ENCODE assay signal across 17 cellular contexts in the genomic region with DNA sequence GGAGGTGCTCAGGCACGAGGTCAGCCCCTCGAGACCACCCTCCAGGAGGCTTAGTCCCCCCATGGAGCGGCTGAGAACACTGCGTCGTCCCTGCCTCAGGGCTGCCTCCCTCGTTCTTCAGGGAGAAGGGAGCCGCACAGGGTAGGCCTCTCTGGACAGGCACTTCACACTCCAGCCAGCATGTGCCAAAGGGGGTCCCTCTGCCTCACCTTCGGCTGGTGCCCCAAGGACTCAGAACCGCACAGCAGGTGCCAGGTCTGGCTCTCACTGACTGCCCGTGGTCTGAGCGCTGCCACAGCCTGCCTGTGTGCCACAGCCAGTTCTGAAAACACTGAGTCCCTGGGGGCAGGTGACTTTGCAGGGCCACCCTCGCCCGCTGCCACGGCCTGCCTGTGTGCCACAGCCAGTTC. TPM values are rescaled to one million over a fixed set of nuclear protein-coding genes. Genes with fewer than 3 reads are reported as not detected.
DNase-seq lines count a peak whose midpoint lies in the region; ATAC-seq, FAIRE-seq and TF ChIP-seq lines count a peak whose summit lies in the region.
"Had no signal": no experiment of that assay in that cellular context is flagged by ENCODE, and none has a peak within 500 bp of the region (broad histone marks: within the 10 kb centered on the region; RNA-seq: fewer than 3 reads in every experiment).

No MANE protein-coding gene starts in this region.

- H4K8ac ChIP-seq in H1 (ENCODE audit: extremely low read depth, insufficient read depth, low read length) (no peak overlapping the region), mesenchymal stem cell (ENCODE audit: low read length) (no peak overlapping the region)

- H2BK120ac ChIP-seq in H1 (replicated peaks; ENCODE audit: low read depth, low read length) = no peak overlapping the region
- no peak overlapping the region for H2BK120ac ChIP-seq in mesenchymal stem cell (ENCODE audit: low read depth, low read length)

- no peaks in the 10 kb centered on the region for H3K27me3 Mint-ChIP-seq in naive B cell
- no peaks in the 10 kb centered on the region for H3K27me3 Mint-ChIP-seq in T-helper 2 cell treated with Interferon-gamma antibody and Interleukin-4, amounts not matched to agents 5 μg/mL and 100 μg/mL, for 36 hours (ENCODE audit: low read depth)

- H4K91ac ChIP-seq in H1 (replicated peaks; ENCODE audit: insufficient read length, low read length) (no peak overlapping the region), mesenchymal stem cell (ENCODE audit: low read length) (no peak overlapping the region)

- H3K4me2 ChIP-seq in H1 (ENCODE audit: insufficient read depth in 1 of 2, low read depth in 2 of 2, low read length in 2 of 2) = no peak overlapping the region
- no peak overlapping the region for H3K4me2 ChIP-seq in mesenchymal stem cell (ENCODE audit: low read length, poor library complexity, severe bottlenecking)
- H3K4me2 ChIP-seq: KMS-11 had no signal

- POLR2A ChIA-PET in H1 (lab: Charles Lee; ENCODE audit: partially characterized antibody) = interaction anchor here (0.6 kb wide), 1 partner anchor 204 kb away, joined by 3 read pairs; a partner anchor contains a TSS

- CTCF ChIA-PET in H1 (lab: Charles Lee; ENCODE audit: partially characterized antibody) = interaction anchor here (1.4 to 3.2 kb wide), 3 partner anchors 10 to 15 kb away, joined by 3 to 17 read pairs (median 4); no protein-coding TSS in a partner anchor

- H3K27me3 ChIP-seq in right cardiac atrium (ENCODE audit: control insufficient read depth, insufficient read depth) = no peaks in the 10 kb centered on the region
- H3K27me3 ChIP-seq in right atrium auricular region = peaks cover 0 to 4% of the 10 kb centered on the region in 2 donors
- no peaks in the 10 kb centered on the region for H3K27me3 ChIP-seq in H1 (replicated peaks in 1 of 4; ENCODE audit: control insufficient read depth in 3 of 4, extremely low read depth in 1 of 4, insufficient read depth in 3 of 4, low read length in 3 of 4)
- H3K27me3 ChIP-seq in mesenchymal stem cell (ENCODE audit: control insufficient read depth in 1 of 2, insufficient read depth in 1 of 2, low read length in 2 of 2) = peaks cover 8 to 31% of the 10 kb centered on the region in 2 experiments
- H3K27me3 ChIP-seq: MG63 had no signal

- TF ChIP-seq CTCF in right atrium auricular region (IDR thresholded peaks at IDR 0.05) (no peak), H1 (IDR thresholded peaks at IDR 0.05; ENCODE audit: control extremely low read depth in 1 of 3, insufficient read depth in 1 of 3, low read depth in 1 of 3, low read length in 3 of 3) (no peak)

- H3K23ac ChIP-seq in H1 (ENCODE audit: insufficient read length) (no peak overlapping the region), mesenchymal stem cell (ENCODE audit: low read length in 2 of 2) (no peak overlapping the region)

- H3K9ac ChIP-seq in H1 (replicated peaks in 1 of 4; ENCODE audit: extremely low read depth in 1 of 4, low read depth in 3 of 4, low read length in 3 of 4) (no peak overlapping the region), mesenchymal stem cell (ENCODE audit: low read length) (no peak overlapping the region)
- H3K9ac ChIP-seq: KMS-11 had no signal

- H2BK5ac ChIP-seq in H1 (ENCODE audit: low read depth, low read length) = 0 out of 2 replicates have a peak overlapping the region, but pooled peaks have one; percentile 7
- no peak overlapping the region for H2BK5ac ChIP-seq in mesenchymal stem cell (ENCODE audit: low read depth, low read length, poor library complexity, severe bottlenecking)

- no peaks in the 10 kb centered on the region for H3K9me3 Mint-ChIP-seq in naive B cell
- no peaks in the 10 kb centered on the region for H3K9me3 Mint-ChIP-seq in T-helper 2 cell treated with Interferon-gamma antibody and Interleukin-4, amounts not matched to agents 5 μg/mL and 100 μg/mL, for 36 hours
- H3K9me3 Mint-ChIP-seq: CD4-positive, CD25-positive, alpha-beta regulatory T cell had no signal

- H3K27ac ChIP-seq in right cardiac atrium (ENCODE audit: low read length) (no peak overlapping the region), right atrium auricular region (no peak overlapping the region), H1 (ENCODE audit: low read depth, low read length) (no peak overlapping the region), mesenchymal stem cell (ENCODE audit: low read length, poor library complexity, severe bottlenecking) (no peak overlapping the region)
- H3K27ac ChIP-seq: KMS-11 had no signal

- peaks cover 6 to 12% of the 10 kb centered on the region in 2 donors for H3K36me3 Mint-ChIP-seq in naive B cell
- peaks cover 19% of the 10 kb centered on the region for H3K36me3 Mint-ChIP-seq in T-helper 2 cell treated with Interferon-gamma antibody and Interleukin-4, amounts not matched to agents 5 μg/mL and 100 μg/mL, for 36 hours (ENCODE audit: low read depth)

- no peak overlapping the region for H2BK20ac ChIP-seq in H1 (ENCODE audit: low read length)

- no peak overlapping the region for H3K14ac ChIP-seq in H1 (ENCODE audit: insufficient read length)
- H3K14ac ChIP-seq in mesenchymal stem cell (ENCODE audit: low read length in 2 of 2) = no peak overlapping the region

- H3K23me2 ChIP-seq in H1 (ENCODE audit: low read depth, low read length) = no peaks in the 10 kb centered on the region

- ATAC-seq in right cardiac atrium = peak; percentile 26 to 42
- ATAC-seq in naive B cell (ENCODE audit: low read depth in 2 of 2) = peak in 1 of 2 donors; percentile 13
- no peak for ATAC-seq in HG03342 (IDR thresholded peaks at IDR 0.05; ENCODE audit: unreplicated experiment)

- TF ChIP-seq RAD21 in H1 (IDR thresholded peaks at IDR 0.05 in 1 of 2, conservative IDR thresholded peaks at IDR 0.05 in 1 of 2; ENCODE audit: low read depth in 2 of 2, low read length in 2 of 2) = no peak

- H3K36me3 ChIP-seq in right atrium auricular region (no peaks in the 10 kb centered on the region), H1 (ENCODE audit: control insufficient read depth in 2 of 4, insufficient read depth in 4 of 4, low read length in 3 of 4) (no peaks in the 10 kb centered on the region), mesenchymal stem cell (ENCODE audit: control insufficient read depth in 1 of 2, insufficient read depth in 2 of 2, low read depth in 1 of 2, low read length in 2 of 2) (no peaks in the 10 kb centered on the region)
- H3K36me3 ChIP-seq: MG63 had no signal

- no peak for DNase-seq in right cardiac atrium
- no peak for DNase-seq in right atrium auricular region (ENCODE audit: low spot score)
- peak in 1 of 2 experiments; percentile 45 for DNase-seq in H1 (ENCODE audit: low read depth in 1 of 2, low spot score in 2 of 2)
- peak; percentile 31 for DNase-seq in naive B cell
- DNase-seq in T-helper 2 cell treated with Interferon-gamma antibody and Interleukin-4, amounts not matched to agents 5 μg/mL and 100 μg/mL, for 36 hours (ENCODE audit: low spot score) = no peak
- no peak for DNase-seq in mesenchymal stem cell
- no peak for DNase-seq in T-helper 9 cell
- DNase-seq: 8988T; CD4-positive, CD25-positive, alpha-beta regulatory T cell; MG63; NCI-H2029 treated with DMSO at 0.1 percent for 48 hours; NCI-H510A; NCI-H82 had no signal

- H3K4me3 ChIP-seq in right cardiac atrium (ENCODE audit: low read length) = no peak overlapping the region
- H3K4me3 ChIP-seq in right atrium auricular region = no peak overlapping the region
- H3K4me3 ChIP-seq in H1 (ENCODE audit: extremely low read depth in 1 of 4, insufficient read depth in 2 of 4, low read depth in 3 of 4, low read length in 4 of 4) = no peak overlapping the region
- H3K4me3 ChIP-seq in mesenchymal stem cell (ENCODE audit: insufficient read depth in 1 of 2, low read depth in 1 of 2, low read length in 2 of 2) = no peak overlapping the region
- H3K4me3 ChIP-seq: MG63 had no signal

- H3K4me1 ChIP-seq in right cardiac atrium (ENCODE audit: control insufficient read depth, insufficient read depth, low read length) (no peaks in the 10 kb centered on the region), right atrium auricular region (no peaks in the 10 kb centered on the region), H1 (replicated peaks in 1 of 4; ENCODE audit: control insufficient read depth in 3 of 4, insufficient read depth in 4 of 4, low read length in 3 of 4) (peaks cover 0 to 3% (median 0%) of the 10 kb centered on the region in 4 experiments; a peak in 3 of 7 replicates), mesenchymal stem cell (ENCODE audit: control insufficient read depth, insufficient read depth, low read depth, low read length) (peaks cover 2% of the 10 kb centered on the region)

- no peaks in the 10 kb centered on the region for H3K79me2 ChIP-seq in H1 (ENCODE audit: control insufficient read depth in 1 of 2, insufficient read depth in 2 of 2, low read length in 2 of 2)

- no peak overlapping the region for H2BK15ac ChIP-seq in H1 (ENCODE audit: low read length)
- H2BK15ac ChIP-seq in mesenchymal stem cell (ENCODE audit: low read depth, poor library complexity, severe bottlenecking) = no peak overlapping the region

- H3K79me1 ChIP-seq in H1 (ENCODE audit: low read depth, low read length) (no peaks in the 10 kb centered on the region), mesenchymal stem cell (replicated peaks; ENCODE audit: low read length, poor library complexity, severe bottlenecking) (no peaks in the 10 kb centered on the region)

- H3K27ac Mint-ChIP-seq in naive B cell = peak overlapping the region in 4 of 6 donors; percentile 85 to 95 (median 93)
- no peak overlapping the region for H3K27ac Mint-ChIP-seq in T-helper 2 cell treated with Interferon-gamma antibody and Interleukin-4, amounts not matched to agents 5 μg/mL and 100 μg/mL, for 36 hours
- H3K27ac Mint-ChIP-seq: CD4-positive, CD25-positive, alpha-beta regulatory T cell had no signal

- intact Hi-C loops in right cardiac atrium (cut with DNase I) = no loop called here

- H2AK5ac ChIP-seq in H1 (ENCODE audit: low read depth, low read length) = no peak overlapping the region
- no peak overlapping the region for H2AK5ac ChIP-seq in mesenchymal stem cell (ENCODE audit: low read length, severe bottlenecking)

- H3K4me3 Mint-ChIP-seq in naive B cell = peak overlapping the region; percentile 83 to 95 (median 88)
- H3K4me3 Mint-ChIP-seq in T-helper 2 cell treated with Interferon-gamma antibody and Interleukin-4, amounts not matched to agents 5 μg/mL and 100 μg/mL, for 36 hours = no peak overlapping the region
- H3K4me3 Mint-ChIP-seq: CD4-positive, CD25-positive, alpha-beta regulatory T cell had no signal

- no peak overlapping the region for H2BK12ac ChIP-seq in H1 (ENCODE audit: low read depth, low read length)
- no peak overlapping the region for H2BK12ac ChIP-seq in mesenchymal stem cell (ENCODE audit: low read length in 2 of 2)

- no peak for FAIRE-seq in H1 (lab: Jason Lieb, UNC)
- FAIRE-seq: G401.6, H54 had no signal

- no peak for TF ChIP-seq EP300 in H1 (IDR thresholded peaks at IDR 0.05; ENCODE audit: borderline replicate concordance in 1 of 2, low read depth in 2 of 2, low read length in 2 of 2)

- H3K4ac ChIP-seq in H1 (replicated peaks; ENCODE audit: insufficient read length, low read depth, low read length) (no peak overlapping the region), mesenchymal stem cell (ENCODE audit: low read depth in 1 of 2, low read length in 2 of 2) (no peak overlapping the region)

- peaks cover 43 to 65% (median 53%) of the 10 kb centered on the region in 3 donors for H3K4me1 Mint-ChIP-seq in naive B cell
- peaks cover 13% of the 10 kb centered on the region for H3K4me1 Mint-ChIP-seq in T-helper 2 cell treated with Interferon-gamma antibody and Interleukin-4, amounts not matched to agents 5 μg/mL and 100 μg/mL, for 36 hours (ENCODE audit: low read depth)

- no peak for TF ChIP-seq POLR2A in H1 (IDR thresholded peaks at IDR 0.05; ENCODE audit: control extremely low read depth in 1 of 2, low read depth in 2 of 2, low read length in 2 of 2)

- 73% methylated on average over 14 of the region's 14 CpGs for WGBS in right cardiac atrium
- 91% methylated on average over 11 of the region's 14 CpGs; no CpG with 5 or more reads in 1 of the 2 experiments for WGBS in H1 (ENCODE audit: extremely low coverage in 1 of 2, insufficient coverage in 1 of 2, insufficient read length in 1 of 2, insufficient replicate concordance in 2 of 2, low coverage in 1 of 2, low lambda C conversion rate in 2 of 2, missing lambda C conversion rate in 1 of 2), 2 experiments
- WGBS in mesenchymal stem cell = 93% methylated on average over 11 of the region's 14 CpGs

- H3K9me3 ChIP-seq in right cardiac atrium (ENCODE audit: control insufficient read depth, low read length) (no peaks in the 10 kb centered on the region), right atrium auricular region (no peaks in the 10 kb centered on the region), H1 (ENCODE audit: insufficient read depth in 2 of 2, low read depth in 1 of 2, low read length in 1 of 2) (no peaks in the 10 kb centered on the region), mesenchymal stem cell (ENCODE audit: control insufficient read depth, low read length) (no peaks in the 10 kb centered on the region)
- H3K9me3 ChIP-seq: MG63 had no signal

- H4K5ac ChIP-seq in H1 (ENCODE audit: insufficient read length, low read depth, low read length) = no peak overlapping the region

- no peak overlapping the region for H2AFZ ChIP-seq in H1 (ENCODE audit: low read length)
- H2AFZ ChIP-seq in mesenchymal stem cell (ENCODE audit: low read depth, low read length) = no peak overlapping the region

- H4K20me1 ChIP-seq in H1 (replicated peaks in 1 of 2; ENCODE audit: control insufficient read depth in 1 of 2, insufficient read depth in 2 of 2, low read length in 2 of 2) = peaks cover 0 to 4% of the 10 kb centered on the region in 2 experiments

- H3K18ac ChIP-seq in H1 (ENCODE audit: extremely low read depth, low read length) (no peak overlapping the region), mesenchymal stem cell (ENCODE audit: low read depth in 1 of 2, low read length in 2 of 2) (no peak overlapping the region)

- no peak overlapping the region for H3K56ac ChIP-seq in H1 (replicated peaks; ENCODE audit: insufficient read length, low read depth, low read length)

RNA-seq across cellular contexts. Expression of a gene that starts 7.1 kb away (rescaled TPM):
- total RNA-seq in right cardiac atrium = 10 to 100 TPM in 1 of 4 donors, 1 to 10 TPM in 3; 5.8 to 12.5 (median 8.2) TPM
- 9.1 TPM for polyA plus RNA-seq in right cardiac atrium
- total RNA-seq in right atrium auricular region = 1 to 10 TPM; 5.4 to 8.1 TPM
- total RNA-seq in H1 (2021; fragmentation: NEBNext Ultra II Directional; extraction: Animal tissue kit (Norgen Biotek cat#: 25700)) = 15.5 and 15.6 TPM in 2 replicates
- polyA plus RNA-seq in H1 (2011; rRNA removed) = 12.0 and 14.2 TPM in 2 replicates
- polyA plus RNA-seq in H1 (2011; cell fraction: cytosol; rRNA removed) = 11.7 TPM
- 16.5 TPM for polyA plus RNA-seq in H1 (2011; cell fraction: nucleus; rRNA removed)
- 12.6 to 18.3 TPM (median 15.5 TPM) in 4 replicates for polyA plus RNA-seq in H1 (2012, experiment 1 of 2)
- polyA plus RNA-seq in H1 (2012, experiment 2 of 2) = 17.0 TPM
- 9.6 TPM for polyA plus RNA-seq in H1 (2013, experiment 1 of 2)
- 10.6 TPM for polyA plus RNA-seq in H1 (2013, experiment 2 of 2)
- polyA minus RNA-seq in H1 (2011; rRNA and poly(A)+ RNA removed) = 11.4 and 14.2 TPM in 2 replicates
- 6.0 TPM for polyA minus RNA-seq in H1 (2011; cell fraction: cytosol; rRNA and poly(A)+ RNA removed)
- 6.3 TPM for polyA minus RNA-seq in H1 (2011; cell fraction: nucleus; rRNA and poly(A)+ RNA removed)
- 100 to 1,000 TPM; 377 to 864 (median 638) TPM for polyA plus RNA-seq in naive B cell (ENCODE audit: low read depth in 6 of 6)
- polyA plus RNA-seq in mesenchymal stem cell (2013, experiment 1 of 2) = 0.35 TPM
- 0.30 TPM for polyA plus RNA-seq in mesenchymal stem cell (2013, experiment 2 of 2)

RNA-seq across cellular contexts. Expression of a gene that starts 20.2 kb away (rescaled TPM):
- total RNA-seq in right cardiac atrium = 10 to 100 TPM; 55.2 to 59.7 (median 56.4) TPM
- 137 TPM for polyA plus RNA-seq in right cardiac atrium
- 10 to 100 TPM; 19.1 to 22.2 TPM for total RNA-seq in right atrium auricular region
- 81.5 and 86.5 TPM in 2 replicates for total RNA-seq in H1 (2021; fragmentation: NEBNext Ultra II Directional; extraction: Animal tissue kit (Norgen Biotek cat#: 25700))
- polyA plus RNA-seq in H1 (2011; rRNA removed) = 193 and 201 TPM in 2 replicates
- 142 TPM for polyA plus RNA-seq in H1 (2011; cell fraction: cytosol; rRNA removed)
- polyA plus RNA-seq in H1 (2011; cell fraction: nucleus; rRNA removed) = 66.9 TPM
- polyA plus RNA-seq in H1 (2012, experiment 1 of 2) = 63.1 to 87.1 TPM (median 69.6 TPM) in 4 replicates
- 188 TPM for polyA plus RNA-seq in H1 (2012, experiment 2 of 2)
- 195 TPM for polyA plus RNA-seq in H1 (2013, experiment 1 of 2)
- polyA plus RNA-seq in H1 (2013, experiment 2 of 2) = 204 TPM
- 7.8 and 11.7 TPM in 2 replicates for polyA minus RNA-seq in H1 (2011; rRNA and poly(A)+ RNA removed)
- 45.8 TPM for polyA minus RNA-seq in H1 (2011; cell fraction: cytosol; rRNA and poly(A)+ RNA removed)
- polyA minus RNA-seq in H1 (2011; cell fraction: nucleus; rRNA and poly(A)+ RNA removed) = 29.2 TPM
- 10 to 100 TPM; 38.9 to 83.4 (median 55.2) TPM for polyA plus RNA-seq in naive B cell (ENCODE audit: low read depth in 6 of 6)
- 102 TPM for polyA plus RNA-seq in mesenchymal stem cell (2013, experiment 1 of 2)
- 107 TPM for polyA plus RNA-seq in mesenchymal stem cell (2013, experiment 2 of 2)

RNA-seq across cellular contexts. Expression of a gene that starts 20.5 kb away (rescaled TPM):
- total RNA-seq in right cardiac atrium = 100 to 1,000 TPM; 156 to 184 (median 181) TPM
- polyA plus RNA-seq in right cardiac atrium = 248 TPM
- total RNA-seq in right atrium auricular region = 100 to 1,000 TPM; 212 to 227 TPM
- 81.8 and 83.5 TPM in 2 replicates for total RNA-seq in H1 (2021; fragmentation: NEBNext Ultra II Directional; extraction: Animal tissue kit (Norgen Biotek cat#: 25700))
- 65.3 and 87.8 TPM in 2 replicates for polyA plus RNA-seq in H1 (2011; rRNA removed)
- 57.7 TPM for polyA plus RNA-seq in H1 (2011; cell fraction: cytosol; rRNA removed)
- 65.3 TPM for polyA plus RNA-seq in H1 (2011; cell fraction: nucleus; rRNA removed)
- polyA plus RNA-seq in H1 (2012, experiment 1 of 2) = 52.0 to 62.8 TPM (median 59.9 TPM) in 4 replicates
- polyA plus RNA-seq in H1 (2012, experiment 2 of 2) = 59.4 TPM
- 43.5 TPM for polyA plus RNA-seq in H1 (2013, experiment 1 of 2)
- polyA plus RNA-seq in H1 (2013, experiment 2 of 2) = 41.3 TPM
- polyA minus RNA-seq in H1 (2011; rRNA and poly(A)+ RNA removed) = 24.4 and 26.0 TPM in 2 replicates
- 40.2 TPM for polyA minus RNA-seq in H1 (2011; cell fraction: cytosol; rRNA and poly(A)+ RNA removed)
- polyA minus RNA-seq in H1 (2011; cell fraction: nucleus; rRNA and poly(A)+ RNA removed) = 31.9 TPM
- polyA plus RNA-seq in naive B cell (ENCODE audit: low read depth in 6 of 6) = 10 to 100 TPM; 37.1 to 56.5 (median 45.1) TPM
- polyA plus RNA-seq in mesenchymal stem cell (2013, experiment 1 of 2) = 119 TPM
- 117 TPM for polyA plus RNA-seq in mesenchymal stem cell (2013, experiment 2 of 2)

RNA-seq across cellular contexts. Expression of a gene that starts 34.8 kb away (rescaled TPM):
- total RNA-seq in right cardiac atrium (under 1 TPM; 0.11 to 0.29 (median 0.19) TPM), right atrium auricular region (not detected)
- polyA plus RNA-seq in right cardiac atrium (0.11 TPM), H1 (2011; rRNA removed) (7.8 and 12.0 TPM in 2 replicates), naive B cell (ENCODE audit: low read depth in 6 of 6) (1 to 10 TPM in 1 of 6 donors, under 1 TPM in 5; 0.19 to 2.3 (median 0.74) TPM)
- 29.4 and 29.5 TPM in 2 replicates for total RNA-seq in H1 (2021; fragmentation: NEBNext Ultra II Directional; extraction: Animal tissue kit (Norgen Biotek cat#: 25700))
- polyA plus RNA-seq in H1 (2011; cell fraction: cytosol; rRNA removed) = 10.7 TPM
- 9.1 TPM for polyA plus RNA-seq in H1 (2011; cell fraction: nucleus; rRNA removed)
- polyA plus RNA-seq in H1 (2012, experiment 1 of 2) = 13.2 to 14.6 TPM (median 13.7 TPM) in 4 replicates
- 12.1 TPM for polyA plus RNA-seq in H1 (2012, experiment 2 of 2)
- polyA plus RNA-seq in H1 (2013, experiment 1 of 2) = 15.4 TPM
- 15.4 TPM for polyA plus RNA-seq in H1 (2013, experiment 2 of 2)
- 22.0 and 22.5 TPM in 2 replicates for polyA minus RNA-seq in H1 (2011; rRNA and poly(A)+ RNA removed)
- 20.5 TPM for polyA minus RNA-seq in H1 (2011; cell fraction: cytosol; rRNA and poly(A)+ RNA removed)
- polyA minus RNA-seq in H1 (2011; cell fraction: nucleus; rRNA and poly(A)+ RNA removed) = 18.7 TPM
- 1.4 TPM for polyA plus RNA-seq in mesenchymal stem cell (2013, experiment 1 of 2)
- 1.4 TPM for polyA plus RNA-seq in mesenchymal stem cell (2013, experiment 2 of 2)

RNA-seq across cellular contexts. Expression of a gene that starts 52.3 kb away (rescaled TPM):
- total RNA-seq in right cardiac atrium (10 to 100 TPM in 1 of 4 donors, 1 to 10 TPM in 3; 7.7 to 10.5 (median 8.4) TPM), right atrium auricular region (10 to 100 TPM; 17.6 to 19.1 TPM)
- polyA plus RNA-seq in right cardiac atrium (7.4 TPM), H1 (2011; rRNA removed) (11.6 and 13.1 TPM in 2 replicates), naive B cell (ENCODE audit: low read depth in 6 of 6) (10 to 100 TPM in 3 of 6 donors, 1 to 10 TPM in 3; 9.2 to 14.5 (median 10.2) TPM)
- total RNA-seq in H1 (2021; fragmentation: NEBNext Ultra II Directional; extraction: Animal tissue kit (Norgen Biotek cat#: 25700)) = 12.9 and 16.4 TPM in 2 replicates
- 11.9 TPM for polyA plus RNA-seq in H1 (2011; cell fraction: cytosol; rRNA removed)
- polyA plus RNA-seq in H1 (2011; cell fraction: nucleus; rRNA removed) = 22.3 TPM
- polyA plus RNA-seq in H1 (2012, experiment 1 of 2) = 13.0 to 16.4 TPM (median 15.1 TPM) in 4 replicates
- polyA plus RNA-seq in H1 (2012, experiment 2 of 2) = 19.1 TPM
- 22.0 TPM for polyA plus RNA-seq in H1 (2013, experiment 1 of 2)
- polyA plus RNA-seq in H1 (2013, experiment 2 of 2) = 21.1 TPM
- polyA minus RNA-seq in H1 (2011; rRNA and poly(A)+ RNA removed) = 12.1 and 12.4 TPM in 2 replicates
- polyA minus RNA-seq in H1 (2011; cell fraction: cytosol; rRNA and poly(A)+ RNA removed) = 6.5 TPM
- polyA minus RNA-seq in H1 (2011; cell fraction: nucleus; rRNA and poly(A)+ RNA removed) = 13.1 TPM
- 28.5 TPM for polyA plus RNA-seq in mesenchymal stem cell (2013, experiment 1 of 2)
- polyA plus RNA-seq in mesenchymal stem cell (2013, experiment 2 of 2) = 28.1 TPM
